Comparison of ENCODE assay signal across 14 cellular contexts in genomic region chr7:17031903-17032551, GRCh38.
"Had no signal": no experiment of that assay in that cellular context is flagged by ENCODE, and none has a peak within 500 bp of the region (broad histone marks: within the 10 kb centered on the region; RNA-seq: fewer than 3 reads in every experiment).

No MANE protein-coding gene starts in this region.

- H3K4me3 ChIP-seq: esophagus squamous epithelium, lung, psoas muscle, right lobe of liver had no signal

- H3K9me3 ChIP-seq: esophagus squamous epithelium, psoas muscle, right lobe of liver, SK-N-SH had no signal

- ATAC-seq: naive thymus-derived CD4-positive, alpha-beta T cell; psoas muscle; right lobe of liver; stimulated activated naive B cell treated with anti-CD40 and anti-IgM and Interleukin-4, amounts not matched to agents 10 μg/mL and 1 μg/mL and 100 μg/mL, for 72 hours had no signal

- H3K27me3 Mint-ChIP-seq: activated naive CD8-positive, alpha-beta T cell treated with anti-CD3 and anti-CD28 coated beads for 36 hours; stimulated activated naive B cell treated with anti-CD40 and anti-IgM and Interleukin-4, amounts not matched to agents 10 μg/mL and 1 μg/mL and 100 μg/mL, for 72 hours had no signal

- H3K27me3 ChIP-seq: esophagus squamous epithelium, right lobe of liver had no signal

- H3K27ac Mint-ChIP-seq: activated naive CD8-positive, alpha-beta T cell treated with anti-CD3 and anti-CD28 coated beads for 36 hours; stimulated activated naive B cell treated with anti-CD40 and anti-IgM and Interleukin-4, amounts not matched to agents 10 μg/mL and 1 μg/mL and 100 μg/mL, for 72 hours had no signal

- H3K9me3 Mint-ChIP-seq: activated naive CD8-positive, alpha-beta T cell treated with anti-CD3 and anti-CD28 coated beads for 36 hours; immature natural killer cell; stimulated activated naive B cell treated with anti-CD40 and anti-IgM and Interleukin-4, amounts not matched to agents 10 μg/mL and 1 μg/mL and 100 μg/mL, for 72 hours had no signal

- H3K4me2 ChIP-seq: SK-N-SH had no signal

- H3K36me3 Mint-ChIP-seq: activated naive CD8-positive, alpha-beta T cell treated with anti-CD3 and anti-CD28 coated beads for 36 hours; immature natural killer cell; stimulated activated naive B cell treated with anti-CD40 and anti-IgM and Interleukin-4, amounts not matched to agents 10 μg/mL and 1 μg/mL and 100 μg/mL, for 72 hours had no signal

- H3K9me2 ChIP-seq: SK-N-SH had no signal

- H3K27ac ChIP-seq: esophagus squamous epithelium, psoas muscle, right lobe of liver had no signal

- DNase-seq: activated gamma-delta T cell; activated naive CD8-positive, alpha-beta T cell treated with anti-CD3 and anti-CD28 coated beads for 36 hours; activated T-cell treated with anti-CD3 and anti-CD28 coated beads for 4 hours; anterior cingulate cortex; esophagus squamous epithelium; foreskin fibroblast; glutamatergic neuron; immature natural killer cell; naive thymus-derived CD4-positive, alpha-beta T cell; psoas muscle; right lobe of liver; SK-N-SH; stimulated activated naive B cell treated with anti-CD40 and anti-IgM and Interleukin-4, amounts not matched to agents 10 μg/mL and 1 μg/mL and 100 μg/mL, for 72 hours had no signal

- H3K36me3 ChIP-seq: esophagus squamous epithelium, right lobe of liver had no signal

- H3K4me1 ChIP-seq: psoas muscle had no signal

- H3K4me3 Mint-ChIP-seq: activated naive CD8-positive, alpha-beta T cell treated with anti-CD3 and anti-CD28 coated beads for 36 hours; immature natural killer cell; naive thymus-derived CD4-positive, alpha-beta T cell; stimulated activated naive B cell treated with anti-CD40 and anti-IgM and Interleukin-4, amounts not matched to agents 10 μg/mL and 1 μg/mL and 100 μg/mL, for 72 hours had no signal
